In genomic region chr18:63523660-63524059, GRCh38 we compare ENCODE assay signal across 1 cellular context.
TF ChIP-seq lines count a peak whose summit lies in the region.

No MANE protein-coding gene starts in this region.

TF ChIP-seq in IMR-90, 13 proteins besides CTCF, POLR2A, EP300 and RAD21 (continued from another document):
- no peak for TF ChIP-seq CHD1 (IDR thresholded peaks at IDR 0.05; ENCODE audit: low read depth, low read length)
- TF ChIP-seq RCOR1 (IDR thresholded peaks at IDR 0.05; ENCODE audit: insufficient replicate concordance, low read length): no peak
- TF ChIP-seq, protein P1, sequence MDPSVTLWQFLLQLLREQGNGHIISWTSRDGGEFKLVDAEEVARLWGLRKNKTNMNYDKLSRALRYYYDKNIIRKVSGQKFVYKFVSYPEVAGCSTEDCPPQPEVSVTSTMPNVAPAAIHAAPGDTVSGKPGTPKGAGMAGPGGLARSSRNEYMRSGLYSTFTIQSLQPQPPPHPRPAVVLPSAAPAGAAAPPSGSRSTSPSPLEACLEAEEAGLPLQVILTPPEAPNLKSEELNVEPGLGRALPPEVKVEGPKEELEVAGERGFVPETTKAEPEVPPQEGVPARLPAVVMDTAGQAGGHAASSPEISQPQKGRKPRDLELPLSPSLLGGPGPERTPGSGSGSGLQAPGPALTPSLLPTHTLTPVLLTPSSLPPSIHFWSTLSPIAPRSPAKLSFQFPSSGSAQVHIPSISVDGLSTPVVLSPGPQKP (IDR thresholded peaks at IDR 0.05; ENCODE audit: borderline replicate concordance, low read depth, low read length): no peak
- no peak for TF ChIP-seq RFX5 (IDR thresholded peaks at IDR 0.05; ENCODE audit: low read depth, low read length)
- TF ChIP-seq SMC3 (IDR thresholded peaks at IDR 0.05; ENCODE audit: low read depth, low read length): 0 out of 2 replicates have a peak, but pooled peaks have one; percentile 4
